1 cellular context compared by ENCODE assay signal in the genomic region with DNA sequence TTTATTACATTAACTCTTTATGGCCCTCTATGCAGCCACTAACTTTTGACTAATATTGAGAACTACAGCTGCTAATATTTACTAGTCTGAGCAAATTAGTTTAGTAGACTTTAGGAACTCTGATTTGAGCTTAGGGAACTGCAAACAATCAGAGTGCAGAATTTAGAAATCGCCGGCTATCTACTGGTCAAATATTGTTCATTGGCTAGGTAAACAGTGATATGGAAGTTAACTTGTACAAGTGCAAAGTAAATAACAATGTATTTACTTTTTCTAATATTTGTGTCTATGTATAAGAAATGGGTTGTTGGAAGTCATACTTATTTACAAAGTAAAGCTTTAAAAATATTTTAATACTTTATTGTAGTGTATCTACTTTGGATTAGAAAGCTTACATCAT.
TF ChIP-seq lines count a peak whose summit lies in the region.

No MANE protein-coding gene starts in this region.

TF ChIP-seq in HepG2, 621 proteins besides CTCF, POLR2A, EP300 and RAD21 (continued from another document and continues in another):
- TF ChIP-seq, protein P1, sequence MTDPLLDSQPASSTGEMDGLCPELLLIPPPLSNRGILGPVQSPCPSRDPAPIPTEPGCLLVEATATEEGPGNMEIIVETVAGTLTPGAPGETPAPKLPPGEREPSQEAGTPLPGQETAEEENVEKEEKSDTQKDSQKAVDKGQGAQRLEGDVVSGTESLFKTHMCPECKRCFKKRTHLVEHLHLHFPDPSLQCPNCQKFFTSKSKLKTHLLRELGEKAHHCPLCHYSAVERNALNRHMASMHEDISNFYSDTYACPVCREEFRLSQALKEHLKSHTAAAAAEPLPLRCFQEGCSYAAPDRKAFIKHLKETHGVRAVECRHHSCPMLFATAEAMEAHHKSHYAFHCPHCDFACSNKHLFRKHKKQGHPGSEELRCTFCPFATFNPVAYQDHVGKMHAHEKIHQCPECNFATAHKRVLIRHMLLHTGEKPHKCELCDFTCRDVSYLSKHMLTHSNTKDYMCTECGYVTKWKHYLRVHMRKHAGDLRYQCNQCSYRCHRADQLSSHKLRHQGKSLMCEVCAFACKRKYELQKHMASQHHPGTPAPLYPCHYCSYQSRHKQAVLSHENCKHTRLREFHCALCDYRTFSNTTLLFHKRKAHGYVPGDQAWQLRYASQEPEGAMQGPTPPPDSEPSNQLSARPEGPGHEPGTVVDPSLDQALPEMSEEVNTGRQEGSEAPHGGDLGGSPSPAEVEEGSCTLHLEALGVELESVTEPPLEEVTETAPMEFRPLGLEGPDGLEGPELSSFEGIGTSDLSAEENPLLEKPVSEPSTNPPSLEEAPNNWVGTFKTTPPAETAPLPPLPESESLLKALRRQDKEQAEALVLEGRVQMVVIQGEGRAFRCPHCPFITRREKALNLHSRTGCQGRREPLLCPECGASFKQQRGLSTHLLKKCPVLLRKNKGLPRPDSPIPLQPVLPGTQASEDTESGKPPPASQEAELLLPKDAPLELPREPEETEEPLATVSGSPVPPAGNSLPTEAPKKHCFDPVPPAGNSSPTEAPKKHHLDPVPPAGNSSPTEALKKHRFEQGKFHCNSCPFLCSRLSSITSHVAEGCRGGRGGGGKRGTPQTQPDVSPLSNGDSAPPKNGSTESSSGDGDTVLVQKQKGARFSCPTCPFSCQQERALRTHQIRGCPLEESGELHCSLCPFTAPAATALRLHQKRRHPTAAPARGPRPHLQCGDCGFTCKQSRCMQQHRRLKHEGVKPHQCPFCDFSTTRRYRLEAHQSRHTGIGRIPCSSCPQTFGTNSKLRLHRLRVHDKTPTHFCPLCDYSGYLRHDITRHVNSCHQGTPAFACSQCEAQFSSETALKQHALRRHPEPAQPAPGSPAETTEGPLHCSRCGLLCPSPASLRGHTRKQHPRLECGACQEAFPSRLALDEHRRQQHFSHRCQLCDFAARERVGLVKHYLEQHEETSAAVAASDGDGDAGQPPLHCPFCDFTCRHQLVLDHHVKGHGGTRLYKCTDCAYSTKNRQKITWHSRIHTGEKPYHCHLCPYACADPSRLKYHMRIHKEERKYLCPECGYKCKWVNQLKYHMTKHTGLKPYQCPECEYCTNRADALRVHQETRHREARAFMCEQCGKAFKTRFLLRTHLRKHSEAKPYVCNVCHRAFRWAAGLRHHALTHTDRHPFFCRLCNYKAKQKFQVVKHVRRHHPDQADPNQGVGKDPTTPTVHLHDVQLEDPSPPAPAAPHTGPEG (CRISPR knock-in tag; IDR thresholded peaks at IDR 0.05), result no peak
- TF ChIP-seq, protein P2, sequence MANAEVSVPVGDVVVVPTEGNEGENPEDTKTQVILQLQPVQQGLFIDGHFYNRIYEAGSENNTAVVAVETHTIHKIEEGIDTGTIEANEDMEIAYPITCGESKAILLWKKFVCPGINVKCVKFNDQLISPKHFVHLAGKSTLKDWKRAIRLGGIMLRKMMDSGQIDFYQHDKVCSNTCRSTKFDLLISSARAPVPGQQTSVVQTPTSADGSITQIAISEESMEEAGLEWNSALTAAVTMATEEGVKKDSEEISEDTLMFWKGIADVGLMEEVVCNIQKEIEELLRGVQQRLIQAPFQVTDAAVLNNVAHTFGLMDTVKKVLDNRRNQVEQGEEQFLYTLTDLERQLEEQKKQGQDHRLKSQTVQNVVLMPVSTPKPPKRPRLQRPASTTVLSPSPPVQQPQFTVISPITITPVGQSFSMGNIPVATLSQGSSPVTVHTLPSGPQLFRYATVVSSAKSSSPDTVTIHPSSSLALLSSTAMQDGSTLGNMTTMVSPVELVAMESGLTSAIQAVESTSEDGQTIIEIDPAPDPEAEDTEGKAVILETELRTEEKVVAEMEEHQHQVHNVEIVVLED (CRISPR knock-in tag; IDR thresholded peaks at IDR 0.05; ENCODE audit: borderline replicate concordance), result no peak
- TF ChIP-seq KMT2A (CRISPR knock-in tag; IDR thresholded peaks at IDR 0.05) (no peak), ZNF331 (CRISPR knock-in tag; IDR thresholded peaks at IDR 0.05) (no peak), NR1H2 (CRISPR knock-in tag; IDR thresholded peaks at IDR 0.05; ENCODE audit: borderline replicate concordance, low read depth) (no peak), CBX2 (IDR thresholded peaks at IDR 0.05; ENCODE audit: low read depth, low read length) (no peak), CBX2 (CRISPR knock-in tag; IDR thresholded peaks at IDR 0.05; ENCODE audit: low read depth) (no peak), ZNF10 (CRISPR knock-in tag; IDR thresholded peaks at IDR 0.05; ENCODE audit: borderline replicate concordance, low read depth) (no peak), FOXM1 (CRISPR knock-in tag; IDR thresholded peaks at IDR 0.05) (no peak), ZNF263 (CRISPR knock-in tag; IDR thresholded peaks at IDR 0.05) (no peak), HDAC6 (IDR thresholded peaks at IDR 0.05; ENCODE audit: low read depth, low read length) (no peak), SIN3B (IDR thresholded peaks at IDR 0.05; ENCODE audit: low read length) (no peak), ZNF333 (CRISPR knock-in tag; IDR thresholded peaks at IDR 0.05; ENCODE audit: borderline replicate concordance) (no peak), GATAD2A (CRISPR knock-in tag; IDR thresholded peaks at IDR 0.05) (0 out of 2 replicates have a peak, but pooled peaks have one; percentile 21), ZNF703 (CRISPR knock-in tag; IDR thresholded peaks at IDR 0.05; ENCODE audit: borderline replicate concordance) (no peak), JDP2 (CRISPR knock-in tag; IDR thresholded peaks at IDR 0.05; ENCODE audit: borderline replicate concordance) (no peak), KAT2B (IDR thresholded peaks at IDR 0.05; ENCODE audit: borderline replicate concordance, low read depth, low read length) (no peak), RXRB (CRISPR knock-in tag; IDR thresholded peaks at IDR 0.05; ENCODE audit: borderline replicate concordance) (no peak), ZNF766 (CRISPR knock-in tag; IDR thresholded peaks at IDR 0.05; ENCODE audit: borderline replicate concordance) (no peak), ZKSCAN8 (CRISPR knock-in tag; IDR thresholded peaks at IDR 0.05; ENCODE audit: borderline replicate concordance) (no peak), ZNF451 (CRISPR knock-in tag; IDR thresholded peaks at IDR 0.05) (no peak), ZC3H4 (CRISPR knock-in tag; IDR thresholded peaks at IDR 0.05; ENCODE audit: borderline replicate concordance) (no peak), PAF1 (CRISPR knock-in tag; IDR thresholded peaks at IDR 0.05) (no peak), BRCA1 (CRISPR knock-in tag; IDR thresholded peaks at IDR 0.05) (no peak), SMAD1 (CRISPR knock-in tag; IDR thresholded peaks at IDR 0.05; ENCODE audit: borderline replicate concordance, low read depth) (no peak), KAT8 (CRISPR knock-in tag; IDR thresholded peaks at IDR 0.05) (no peak), SOX13 (IDR thresholded peaks at IDR 0.05) (no peak), SOX13 (CRISPR knock-in tag; conservative IDR thresholded peaks at IDR 0.05 in 1 of 2, IDR thresholded peaks at IDR 0.05 in 1 of 2) (peak in 1 of 2 experiments; percentile 45; a peak in 1 of 4 replicates), RBAK (CRISPR knock-in tag; IDR thresholded peaks at IDR 0.05) (no peak), ZNF225 (CRISPR knock-in tag; IDR thresholded peaks at IDR 0.05) (no peak), ZBTB20 (CRISPR knock-in tag; IDR thresholded peaks at IDR 0.05; ENCODE audit: borderline replicate concordance, low read depth) (no peak)
- TF ChIP-seq, protein P3, sequence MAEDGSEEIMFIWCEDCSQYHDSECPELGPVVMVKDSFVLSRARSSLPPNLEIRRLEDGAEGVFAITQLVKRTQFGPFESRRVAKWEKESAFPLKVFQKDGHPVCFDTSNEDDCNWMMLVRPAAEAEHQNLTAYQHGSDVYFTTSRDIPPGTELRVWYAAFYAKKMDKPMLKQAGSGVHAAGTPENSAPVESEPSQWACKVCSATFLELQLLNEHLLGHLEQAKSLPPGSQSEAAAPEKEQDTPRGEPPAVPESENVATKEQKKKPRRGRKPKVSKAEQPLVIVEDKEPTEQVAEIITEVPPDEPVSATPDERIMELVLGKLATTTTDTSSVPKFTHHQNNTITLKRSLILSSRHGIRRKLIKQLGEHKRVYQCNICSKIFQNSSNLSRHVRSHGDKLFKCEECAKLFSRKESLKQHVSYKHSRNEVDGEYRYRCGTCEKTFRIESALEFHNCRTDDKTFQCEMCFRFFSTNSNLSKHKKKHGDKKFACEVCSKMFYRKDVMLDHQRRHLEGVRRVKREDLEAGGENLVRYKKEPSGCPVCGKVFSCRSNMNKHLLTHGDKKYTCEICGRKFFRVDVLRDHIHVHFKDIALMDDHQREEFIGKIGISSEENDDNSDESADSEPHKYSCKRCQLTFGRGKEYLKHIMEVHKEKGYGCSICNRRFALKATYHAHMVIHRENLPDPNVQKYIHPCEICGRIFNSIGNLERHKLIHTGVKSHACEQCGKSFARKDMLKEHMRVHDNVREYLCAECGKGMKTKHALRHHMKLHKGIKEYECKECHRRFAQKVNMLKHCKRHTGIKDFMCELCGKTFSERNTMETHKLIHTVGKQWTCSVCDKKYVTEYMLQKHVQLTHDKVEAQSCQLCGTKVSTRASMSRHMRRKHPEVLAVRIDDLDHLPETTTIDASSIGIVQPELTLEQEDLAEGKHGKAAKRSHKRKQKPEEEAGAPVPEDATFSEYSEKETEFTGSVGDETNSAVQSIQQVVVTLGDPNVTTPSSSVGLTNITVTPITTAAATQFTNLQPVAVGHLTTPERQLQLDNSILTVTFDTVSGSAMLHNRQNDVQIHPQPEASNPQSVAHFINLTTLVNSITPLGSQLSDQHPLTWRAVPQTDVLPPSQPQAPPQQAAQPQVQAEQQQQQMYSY (CRISPR knock-in tag; IDR thresholded peaks at IDR 0.05), result no peak
- TF ChIP-seq, protein P4, sequence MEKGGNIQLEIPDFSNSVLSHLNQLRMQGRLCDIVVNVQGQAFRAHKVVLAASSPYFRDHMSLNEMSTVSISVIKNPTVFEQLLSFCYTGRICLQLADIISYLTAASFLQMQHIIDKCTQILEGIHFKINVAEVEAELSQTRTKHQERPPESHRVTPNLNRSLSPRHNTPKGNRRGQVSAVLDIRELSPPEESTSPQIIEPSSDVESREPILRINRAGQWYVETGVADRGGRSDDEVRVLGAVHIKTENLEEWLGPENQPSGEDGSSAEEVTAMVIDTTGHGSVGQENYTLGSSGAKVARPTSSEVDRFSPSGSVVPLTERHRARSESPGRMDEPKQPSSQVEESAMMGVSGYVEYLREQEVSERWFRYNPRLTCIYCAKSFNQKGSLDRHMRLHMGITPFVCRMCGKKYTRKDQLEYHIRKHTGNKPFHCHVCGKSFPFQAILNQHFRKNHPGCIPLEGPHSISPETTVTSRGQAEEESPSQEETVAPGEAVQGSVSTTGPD (CRISPR knock-in tag; IDR thresholded peaks at IDR 0.05), result no peak
- TF ChIP-seq, protein P5, sequence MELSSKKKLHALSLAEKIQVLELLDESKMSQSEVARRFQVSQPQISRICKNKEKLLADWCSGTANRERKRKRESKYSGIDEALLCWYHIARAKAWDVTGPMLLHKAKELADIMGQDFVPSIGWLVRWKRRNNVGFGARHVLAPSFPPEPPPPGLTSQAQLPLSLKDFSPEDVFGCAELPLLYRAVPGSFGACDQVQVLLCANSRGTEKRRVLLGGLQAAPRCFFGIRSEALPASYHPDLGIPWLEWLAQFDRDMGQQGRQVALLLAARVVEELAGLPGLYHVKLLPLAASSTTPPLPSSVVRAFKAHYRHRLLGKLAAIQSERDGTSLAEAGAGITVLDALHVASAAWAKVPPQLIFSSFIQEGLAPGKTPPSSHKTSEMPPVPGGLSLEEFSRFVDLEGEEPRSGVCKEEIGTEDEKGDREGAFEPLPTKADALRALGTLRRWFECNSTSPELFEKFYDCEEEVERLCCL (CRISPR knock-in tag; IDR thresholded peaks at IDR 0.05; ENCODE audit: borderline replicate concordance), result no peak
- TF ChIP-seq, protein P6, sequence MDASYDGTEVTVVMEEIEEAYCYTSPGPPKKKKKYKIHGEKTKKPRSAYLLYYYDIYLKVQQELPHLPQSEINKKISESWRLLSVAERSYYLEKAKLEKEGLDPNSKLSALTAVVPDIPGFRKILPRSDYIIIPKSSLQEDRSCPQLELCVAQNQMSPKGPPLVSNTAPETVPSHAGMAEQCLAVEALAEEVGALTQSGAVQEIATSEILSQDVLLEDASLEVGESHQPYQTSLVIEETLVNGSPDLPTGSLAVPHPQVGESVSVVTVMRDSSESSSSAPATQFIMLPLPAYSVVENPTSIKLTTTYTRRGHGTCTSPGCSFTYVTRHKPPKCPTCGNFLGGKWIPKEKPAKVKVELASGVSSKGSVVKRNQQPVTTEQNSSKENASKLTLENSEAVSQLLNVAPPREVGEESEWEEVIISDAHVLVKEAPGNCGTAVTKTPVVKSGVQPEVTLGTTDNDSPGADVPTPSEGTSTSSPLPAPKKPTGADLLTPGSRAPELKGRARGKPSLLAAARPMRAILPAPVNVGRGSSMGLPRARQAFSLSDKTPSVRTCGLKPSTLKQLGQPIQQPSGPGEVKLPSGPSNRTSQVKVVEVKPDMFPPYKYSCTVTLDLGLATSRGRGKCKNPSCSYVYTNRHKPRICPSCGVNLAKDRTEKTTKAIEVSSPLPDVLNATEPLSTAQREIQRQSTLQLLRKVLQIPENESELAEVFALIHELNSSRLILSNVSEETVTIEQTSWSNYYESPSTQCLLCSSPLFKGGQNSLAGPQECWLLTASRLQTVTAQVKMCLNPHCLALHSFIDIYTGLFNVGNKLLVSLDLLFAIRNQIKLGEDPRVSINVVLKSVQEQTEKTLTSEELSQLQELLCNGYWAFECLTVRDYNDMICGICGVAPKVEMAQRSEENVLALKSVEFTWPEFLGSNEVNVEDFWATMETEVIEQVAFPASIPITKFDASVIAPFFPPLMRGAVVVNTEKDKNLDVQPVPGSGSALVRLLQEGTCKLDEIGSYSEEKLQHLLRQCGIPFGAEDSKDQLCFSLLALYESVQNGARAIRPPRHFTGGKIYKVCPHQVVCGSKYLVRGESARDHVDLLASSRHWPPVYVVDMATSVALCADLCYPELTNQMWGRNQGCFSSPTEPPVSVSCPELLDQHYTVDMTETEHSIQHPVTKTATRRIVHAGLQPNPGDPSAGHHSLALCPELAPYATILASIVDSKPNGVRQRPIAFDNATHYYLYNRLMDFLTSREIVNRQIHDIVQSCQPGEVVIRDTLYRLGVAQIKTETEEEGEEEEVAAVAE (CRISPR knock-in tag; IDR thresholded peaks at IDR 0.05; ENCODE audit: borderline replicate concordance), result no peak
- TF ChIP-seq, protein P7, sequence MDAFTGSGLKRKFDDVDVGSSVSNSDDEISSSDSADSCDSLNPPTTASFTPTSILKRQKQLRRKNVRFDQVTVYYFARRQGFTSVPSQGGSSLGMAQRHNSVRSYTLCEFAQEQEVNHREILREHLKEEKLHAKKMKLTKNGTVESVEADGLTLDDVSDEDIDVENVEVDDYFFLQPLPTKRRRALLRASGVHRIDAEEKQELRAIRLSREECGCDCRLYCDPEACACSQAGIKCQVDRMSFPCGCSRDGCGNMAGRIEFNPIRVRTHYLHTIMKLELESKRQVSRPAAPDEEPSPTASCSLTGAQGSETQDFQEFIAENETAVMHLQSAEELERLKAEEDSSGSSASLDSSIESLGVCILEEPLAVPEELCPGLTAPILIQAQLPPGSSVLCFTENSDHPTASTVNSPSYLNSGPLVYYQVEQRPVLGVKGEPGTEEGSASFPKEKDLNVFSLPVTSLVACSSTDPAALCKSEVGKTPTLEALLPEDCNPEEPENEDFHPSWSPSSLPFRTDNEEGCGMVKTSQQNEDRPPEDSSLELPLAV (CRISPR knock-in tag; conservative IDR thresholded peaks at IDR 0.05; ENCODE audit: low read depth), result no peak
- TF ChIP-seq, protein P8, sequence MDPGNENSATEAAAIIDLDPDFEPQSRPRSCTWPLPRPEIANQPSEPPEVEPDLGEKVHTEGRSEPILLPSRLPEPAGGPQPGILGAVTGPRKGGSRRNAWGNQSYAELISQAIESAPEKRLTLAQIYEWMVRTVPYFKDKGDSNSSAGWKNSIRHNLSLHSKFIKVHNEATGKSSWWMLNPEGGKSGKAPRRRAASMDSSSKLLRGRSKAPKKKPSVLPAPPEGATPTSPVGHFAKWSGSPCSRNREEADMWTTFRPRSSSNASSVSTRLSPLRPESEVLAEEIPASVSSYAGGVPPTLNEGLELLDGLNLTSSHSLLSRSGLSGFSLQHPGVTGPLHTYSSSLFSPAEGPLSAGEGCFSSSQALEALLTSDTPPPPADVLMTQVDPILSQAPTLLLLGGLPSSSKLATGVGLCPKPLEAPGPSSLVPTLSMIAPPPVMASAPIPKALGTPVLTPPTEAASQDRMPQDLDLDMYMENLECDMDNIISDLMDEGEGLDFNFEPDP (CRISPR knock-in tag; conservative IDR thresholded peaks at IDR 0.05), result no peak
